In genomic region chrX:153958605-153959004, GRCh38 we compare ENCODE assay signal across 1 cellular context.
A peak's percentile ranks its signal among the peaks of the same experiment; 100 is the strongest.
TF ChIP-seq lines count a peak whose summit lies in the region.

No MANE protein-coding gene starts in this region.

TF ChIP-seq in HepG2, 621 proteins besides CTCF, POLR2A, EP300 and RAD21:
- TF ChIP-seq, protein P1, sequence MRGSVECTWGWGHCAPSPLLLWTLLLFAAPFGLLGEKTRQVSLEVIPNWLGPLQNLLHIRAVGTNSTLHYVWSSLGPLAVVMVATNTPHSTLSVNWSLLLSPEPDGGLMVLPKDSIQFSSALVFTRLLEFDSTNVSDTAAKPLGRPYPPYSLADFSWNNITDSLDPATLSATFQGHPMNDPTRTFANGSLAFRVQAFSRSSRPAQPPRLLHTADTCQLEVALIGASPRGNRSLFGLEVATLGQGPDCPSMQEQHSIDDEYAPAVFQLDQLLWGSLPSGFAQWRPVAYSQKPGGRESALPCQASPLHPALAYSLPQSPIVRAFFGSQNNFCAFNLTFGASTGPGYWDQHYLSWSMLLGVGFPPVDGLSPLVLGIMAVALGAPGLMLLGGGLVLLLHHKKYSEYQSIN (CRISPR knock-in tag; IDR thresholded peaks at IDR 0.05; ENCODE audit: borderline replicate concordance) = no peak
- no peak for TF ChIP-seq ZNF382 (CRISPR knock-in tag; IDR thresholded peaks at IDR 0.05; ENCODE audit: borderline replicate concordance)
- TF ChIP-seq, protein P2, sequence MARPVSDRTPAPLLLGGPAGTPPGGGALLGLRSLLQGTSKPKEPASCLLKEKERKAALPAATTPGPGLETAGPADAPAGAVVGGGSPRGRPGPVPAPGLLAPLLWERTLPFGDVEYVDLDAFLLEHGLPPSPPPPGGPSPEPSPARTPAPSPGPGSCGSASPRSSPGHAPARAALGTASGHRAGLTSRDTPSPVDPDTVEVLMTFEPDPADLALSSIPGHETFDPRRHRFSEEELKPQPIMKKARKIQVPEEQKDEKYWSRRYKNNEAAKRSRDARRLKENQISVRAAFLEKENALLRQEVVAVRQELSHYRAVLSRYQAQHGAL (CRISPR knock-in tag; IDR thresholded peaks at IDR 0.05; ENCODE audit: not compliant biosample characterization) = no peak
- no peak for TF ChIP-seq NPAS2 (CRISPR knock-in tag; IDR thresholded peaks at IDR 0.05; ENCODE audit: borderline replicate concordance)
- no peak for TF ChIP-seq FOXP1 (IDR thresholded peaks at IDR 0.05)
- TF ChIP-seq FOXP1 (CRISPR knock-in tag; IDR thresholded peaks at IDR 0.05) = no peak
- TF ChIP-seq, protein P3, sequence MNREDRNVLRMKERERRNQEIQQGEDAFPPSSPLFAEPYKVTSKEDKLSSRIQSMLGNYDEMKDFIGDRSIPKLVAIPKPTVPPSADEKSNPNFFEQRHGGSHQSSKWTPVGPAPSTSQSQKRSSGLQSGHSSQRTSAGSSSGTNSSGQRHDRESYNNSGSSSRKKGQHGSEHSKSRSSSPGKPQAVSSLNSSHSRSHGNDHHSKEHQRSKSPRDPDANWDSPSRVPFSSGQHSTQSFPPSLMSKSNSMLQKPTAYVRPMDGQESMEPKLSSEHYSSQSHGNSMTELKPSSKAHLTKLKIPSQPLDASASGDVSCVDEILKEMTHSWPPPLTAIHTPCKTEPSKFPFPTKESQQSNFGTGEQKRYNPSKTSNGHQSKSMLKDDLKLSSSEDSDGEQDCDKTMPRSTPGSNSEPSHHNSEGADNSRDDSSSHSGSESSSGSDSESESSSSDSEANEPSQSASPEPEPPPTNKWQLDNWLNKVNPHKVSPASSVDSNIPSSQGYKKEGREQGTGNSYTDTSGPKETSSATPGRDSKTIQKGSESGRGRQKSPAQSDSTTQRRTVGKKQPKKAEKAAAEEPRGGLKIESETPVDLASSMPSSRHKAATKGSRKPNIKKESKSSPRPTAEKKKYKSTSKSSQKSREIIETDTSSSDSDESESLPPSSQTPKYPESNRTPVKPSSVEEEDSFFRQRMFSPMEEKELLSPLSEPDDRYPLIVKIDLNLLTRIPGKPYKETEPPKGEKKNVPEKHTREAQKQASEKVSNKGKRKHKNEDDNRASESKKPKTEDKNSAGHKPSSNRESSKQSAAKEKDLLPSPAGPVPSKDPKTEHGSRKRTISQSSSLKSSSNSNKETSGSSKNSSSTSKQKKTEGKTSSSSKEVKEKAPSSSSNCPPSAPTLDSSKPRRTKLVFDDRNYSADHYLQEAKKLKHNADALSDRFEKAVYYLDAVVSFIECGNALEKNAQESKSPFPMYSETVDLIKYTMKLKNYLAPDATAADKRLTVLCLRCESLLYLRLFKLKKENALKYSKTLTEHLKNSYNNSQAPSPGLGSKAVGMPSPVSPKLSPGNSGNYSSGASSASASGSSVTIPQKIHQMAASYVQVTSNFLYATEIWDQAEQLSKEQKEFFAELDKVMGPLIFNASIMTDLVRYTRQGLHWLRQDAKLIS (CRISPR knock-in tag; IDR thresholded peaks at IDR 0.05) = no peak
- TF ChIP-seq SNAI1 (CRISPR knock-in tag; IDR thresholded peaks at IDR 0.05; ENCODE audit: borderline replicate concordance) = no peak
- TF ChIP-seq AGO2 (optimal IDR thresholded peaks at IDR 0.05; ENCODE audit: low read depth, low read length) = peak; percentile 25
- TF ChIP-seq MED13 (CRISPR knock-in tag; IDR thresholded peaks at IDR 0.05) = no peak
TF ChIP-seq in HepG2: peak in this region for 1.
